ENCODE assay signal across 8 cellular contexts in the genomic region with DNA sequence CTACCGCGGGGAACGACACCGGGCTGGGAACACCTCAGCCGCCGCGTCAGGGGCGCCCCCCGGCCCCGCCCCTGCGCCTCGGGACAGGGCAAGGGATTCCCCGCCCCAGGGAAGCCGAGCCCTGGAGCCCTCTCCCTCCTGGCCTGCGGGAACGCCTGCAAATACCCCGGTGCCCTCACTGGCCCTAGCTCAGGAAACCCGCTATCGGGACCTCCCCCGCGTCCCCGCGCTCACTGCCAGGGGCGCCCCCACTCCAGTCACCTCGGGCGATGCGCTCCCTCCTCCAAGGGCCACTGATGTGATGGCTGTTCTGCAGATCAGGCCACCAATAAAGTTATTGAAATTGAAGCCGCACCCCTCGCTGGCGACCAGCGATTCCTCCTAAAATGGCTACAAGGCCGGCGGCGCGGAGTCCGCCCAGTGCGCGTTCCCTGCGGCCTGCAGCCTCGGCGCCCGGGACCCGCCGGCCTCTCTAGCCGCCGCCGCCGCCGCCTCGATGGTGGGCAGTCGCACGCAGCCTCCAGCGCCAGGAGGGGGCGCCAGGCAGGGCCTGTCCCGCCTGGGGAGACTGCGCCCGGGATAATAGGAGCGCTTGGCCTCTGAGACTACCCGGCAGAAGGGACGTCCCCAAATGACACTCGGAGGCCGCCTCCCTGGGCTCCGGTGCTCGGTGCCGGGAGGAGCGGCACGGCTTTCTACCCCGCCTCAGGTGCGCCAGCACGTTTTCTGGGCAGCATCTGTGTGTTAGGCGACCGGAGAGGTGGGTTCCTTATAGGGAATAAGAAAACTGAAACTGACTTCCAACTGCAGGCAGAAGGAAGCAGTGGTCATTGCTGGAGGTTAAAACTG. TPM values are rescaled to one million over a fixed set of nuclear protein-coding genes. Genes with fewer than 3 reads are reported as not detected.
DNase-seq lines count a peak whose midpoint lies in the region; ATAC-seq and TF ChIP-seq lines count a peak whose summit lies in the region.

A gene with protein sequence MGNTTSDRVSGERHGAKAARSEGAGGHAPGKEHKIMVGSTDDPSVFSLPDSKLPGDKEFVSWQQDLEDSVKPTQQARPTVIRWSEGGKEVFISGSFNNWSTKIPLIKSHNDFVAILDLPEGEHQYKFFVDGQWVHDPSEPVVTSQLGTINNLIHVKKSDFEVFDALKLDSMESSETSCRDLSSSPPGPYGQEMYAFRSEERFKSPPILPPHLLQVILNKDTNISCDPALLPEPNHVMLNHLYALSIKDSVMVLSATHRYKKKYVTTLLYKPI (minus strand): TSS at position 303 of the 849 bp plus-strand sequence. CDS start 326 bp downstream, outside the sequence.

- intact Hi-C loops in activated CD4-positive, alpha-beta T cell treated with anti-CD3 and anti-CD28 coated beads, Interleukin-2, amount 10 ng/mL, durations not matched to agents 24 days and 14 days (cut with micrococcal nuclease): loop anchor here (1.0 to 2.0 kb wide), 2 partner anchors 70 to 88 kb away; a partner anchor contains a TSS

- H3K36me3 Mint-ChIP-seq in activated CD4-positive, alpha-beta T cell treated with anti-CD3 and anti-CD28 coated beads, Interleukin-2, amount 10 ng/mL, durations not matched to agents 24 days and 14 days (ENCODE audit: low read depth): peaks cover 10% of the 10 kb centered on the region

- H3K27me3 Mint-ChIP-seq in activated CD4-positive, alpha-beta T cell treated with anti-CD3 and anti-CD28 coated beads, Interleukin-2, amount 10 ng/mL, durations not matched to agents 24 days and 14 days: peaks cover 2% of the 10 kb centered on the region

- H3K4me1 Mint-ChIP-seq in activated CD4-positive, alpha-beta T cell treated with anti-CD3 and anti-CD28 coated beads, Interleukin-2, amount 10 ng/mL, durations not matched to agents 24 days and 14 days: peaks cover 32% of the 10 kb centered on the region

- H3K9me3 Mint-ChIP-seq in activated CD4-positive, alpha-beta T cell treated with anti-CD3 and anti-CD28 coated beads, Interleukin-2, amount 10 ng/mL, durations not matched to agents 24 days and 14 days: peaks cover 6% of the 10 kb centered on the region

- peak within 1 kb of the TSS; percentile 95 to 96 for H3K27ac ChIP-seq in coronary artery

- DNase-seq in C1 segment of cervical spinal cord (lab: John Stamatoyannopoulos, UW) (peak; percentile 42 to 98 (median 94)), GM19240 (ENCODE audit: insufficient read length, low spot score) (peak; percentile 84), NCI-H510A treated with DMSO at 0.1 percent for 48 hours (lab: John Stamatoyannopoulos, UW) (peak; percentile 94), coronary artery (ENCODE audit: low spot score) (peak; percentile 97), left kidney (ENCODE audit: low read depth, low spot score) (peak; percentile 99)
- DNase-seq in activated CD4-positive, alpha-beta T cell treated with anti-CD3 and anti-CD28 coated beads, Interleukin-2, amount 10 ng/mL, durations not matched to agents 24 days and 14 days: peak; percentile 97
- peak; percentile 94 for DNase-seq in stimulated activated CD4-positive, alpha-beta T cell treated with anti-CD3 and anti-CD28 coated beads, Interleukin-1b, Interleukin-23, amount 100 ng/mL, for 48 hours

- ATAC-seq in HG03457 (IDR thresholded peaks at IDR 0.05; ENCODE audit: unreplicated experiment): peak; percentile 75

- peak; percentile 83 for TF ChIP-seq CTCF in coronary artery (IDR thresholded peaks at IDR 0.05)

- H3K4me3 ChIP-seq in coronary artery: peak within 1 kb of the TSS; percentile 91

- peak within 1 kb of the TSS; percentile 96 for H3K27ac Mint-ChIP-seq in activated CD4-positive, alpha-beta T cell treated with anti-CD3 and anti-CD28 coated beads, Interleukin-2, amount 10 ng/mL, durations not matched to agents 24 days and 14 days

- peak within 1 kb of the TSS; percentile 98 for H3K4me3 Mint-ChIP-seq in activated CD4-positive, alpha-beta T cell treated with anti-CD3 and anti-CD28 coated beads, Interleukin-2, amount 10 ng/mL, durations not matched to agents 24 days and 14 days

RNA-seq across cellular contexts. Expression of the gene that starts here (rescaled TPM):
- 6.1 and 7.4 TPM in 2 replicates for total RNA-seq in activated CD4-positive, alpha-beta T cell treated with anti-CD3 and anti-CD28 coated beads, Interleukin-2, amount 10 ng/mL, durations not matched to agents 24 days and 14 days

Comparison
In these comparisons a context has a peak if more than half of its experiments do, and no peak if none do; other contexts are left out.
1. Peak in every context shown above with its lines: DNase-seq, ATAC-seq, H3K4me3 ChIP-seq and H3K27ac ChIP-seq.